1 cellular context compared by ENCODE assay signal in genomic region chr12:31326689-31327659, GRCh38.
TF ChIP-seq lines count a peak whose summit lies in the region.

No MANE protein-coding gene starts in this region.

TF ChIP-seq in K562, 482 proteins besides CTCF, POLR2A, EP300 and RAD21:
- TF ChIP-seq ZBTB40 (IDR thresholded peaks at IDR 0.05), result peak; percentile 55; the same call in 1 of the 2 replicates
- no peak for TF ChIP-seq ZBTB40 (CRISPR knock-in tag; IDR thresholded peaks at IDR 0.05)
- no peak for TF ChIP-seq MXI1 (IDR thresholded peaks at IDR 0.05; ENCODE audit: low read depth, low read length)
- 0 out of 2 replicates have a peak, but pooled peaks have one; percentile 55 for TF ChIP-seq ZBTB33 (CRISPR knock-in tag; IDR thresholded peaks at IDR 0.05)
- 0 out of 2 replicates have a peak, but pooled peaks have one; percentile 55 for TF ChIP-seq CEBPB (tag; IDR thresholded peaks at IDR 0.05)
- TF ChIP-seq SMARCE1 (IDR thresholded peaks at IDR 0.05), result 0 out of 2 replicates have a peak, but pooled peaks have one; percentile 8
- TF ChIP-seq PBX2 (CRISPR knock-in tag; IDR thresholded peaks at IDR 0.05; ENCODE audit: low read depth), result no peak
- peak; percentile 46 for TF ChIP-seq PBX2 (tag; conservative IDR thresholded peaks at IDR 0.05; ENCODE audit: low read depth)
- TF ChIP-seq KAT7 (CRISPR knock-in tag; IDR thresholded peaks at IDR 0.05; ENCODE audit: borderline replicate concordance), result 0 out of 2 replicates have a peak, but pooled peaks have one; percentile 14
- TF ChIP-seq PKNOX1 (IDR thresholded peaks at IDR 0.05), result peak; percentile 18; the same call in 1 of the 2 replicates
- TF ChIP-seq MEIS2 (IDR thresholded peaks at IDR 0.05; ENCODE audit: partially characterized antibody), result peak; percentile 15
- no peak for TF ChIP-seq RBFOX2 (IDR thresholded peaks at IDR 0.05; ENCODE audit: low read depth, low read length)
- TF ChIP-seq ZNF592 (IDR thresholded peaks at IDR 0.05), result 0 out of 2 replicates have a peak, but pooled peaks have one; percentile 17
- TF ChIP-seq RHOXF2B (CRISPR knock-in tag; conservative IDR thresholded peaks at IDR 0.05), result no peak
